8 cellular contexts compared by ENCODE assay signal in genomic region chr12:74538491-74539258, GRCh38. TPM values are rescaled to one million over a fixed set of nuclear protein-coding genes. Genes with fewer than 3 reads are reported as not detected.
DNase-seq lines count a peak whose midpoint lies in the region; ATAC-seq and TF ChIP-seq lines count a peak whose summit lies in the region.

No MANE protein-coding gene starts in this region.

- peaks cover 51% of the 10 kb centered on the region for H3K4me1 Mint-ChIP-seq in nephron

- peak; percentile 13 for ATAC-seq in HG03469 (IDR thresholded peaks at IDR 0.05; ENCODE audit: unreplicated experiment)

- H3K36me3 Mint-ChIP-seq in nephron (ENCODE audit: low read depth): peaks cover 62% of the 10 kb centered on the region

- no peaks in the 10 kb centered on the region for H3K27me3 Mint-ChIP-seq in nephron (ENCODE audit: low read depth)

- peak overlapping the region; percentile 95 to 98 (median 98) for H3K4me3 Mint-ChIP-seq in nephron

- peak overlapping the region; percentile 99 to 100 (median 100) for H3K27ac Mint-ChIP-seq in nephron

- peak; percentile 42 for DNase-seq in SIG-M5 treated with dmso at 0.1 percent for 504 hours (lab: John Stamatoyannopoulos, UW; ENCODE audit: unreplicated experiment)
- no peak for DNase-seq in SIG-M5 (lab: John Stamatoyannopoulos, UW)
- DNase-seq in activated CD4-positive, alpha-beta T cell treated with anti-CD3 and anti-CD28 coated beads for 4 hours: peak; percentile 7 to 21
- no peak for DNase-seq in epithelial cell of proximal tubule (ENCODE audit: low read depth)
- no peak for DNase-seq in cerebellar nuclear complex (lab: John Stamatoyannopoulos, UW)
- DNase-seq in SKM-1 treated with dmso at 0.1 percent for 144 hours (lab: John Stamatoyannopoulos, UW; ENCODE audit: unreplicated experiment): no peak

- peak overlapping the region; percentile 64 for H3K4me3 ChIP-seq in epithelial cell of proximal tubule (ENCODE audit: low read depth, low read length)

- peaks cover 2% of the 10 kb centered on the region for H3K9me3 Mint-ChIP-seq in nephron

- TF ChIP-seq CTCF in epithelial cell of proximal tubule (conservative IDR thresholded peaks at IDR 0.05; ENCODE audit: low read depth, low read length): no peak
- TF ChIP-seq CTCF in nephron (IDR thresholded peaks at IDR 0.05; ENCODE audit: unreplicated experiment in 3 of 3): no peak

RNA-seq across cellular contexts. Expression of gene ATXN7L3B, which starts 1.0 kb away (rescaled TPM):
- 13.1 and 20.5 TPM in 2 replicates for total RNA-seq in epithelial cell of proximal tubule

Comparison
In these comparisons a context has a peak if more than half of its experiments do, and no peak if none do; other contexts are left out.
1. DNase-seq: peak in SIG-M5 treated with dmso at 0.1 percent for 504 hours (single experiment) and activated CD4-positive, alpha-beta T cell treated with anti-CD3 and anti-CD28 coated beads for 4 hours (2 of 2); none in SIG-M5 (single experiment), epithelial cell of proximal tubule (single experiment), cerebellar nuclear complex (0 of 2) and SKM-1 treated with dmso at 0.1 percent for 144 hours (single experiment).